Comparison of ENCODE assay signal across 8 cellular contexts in the genomic region with DNA sequence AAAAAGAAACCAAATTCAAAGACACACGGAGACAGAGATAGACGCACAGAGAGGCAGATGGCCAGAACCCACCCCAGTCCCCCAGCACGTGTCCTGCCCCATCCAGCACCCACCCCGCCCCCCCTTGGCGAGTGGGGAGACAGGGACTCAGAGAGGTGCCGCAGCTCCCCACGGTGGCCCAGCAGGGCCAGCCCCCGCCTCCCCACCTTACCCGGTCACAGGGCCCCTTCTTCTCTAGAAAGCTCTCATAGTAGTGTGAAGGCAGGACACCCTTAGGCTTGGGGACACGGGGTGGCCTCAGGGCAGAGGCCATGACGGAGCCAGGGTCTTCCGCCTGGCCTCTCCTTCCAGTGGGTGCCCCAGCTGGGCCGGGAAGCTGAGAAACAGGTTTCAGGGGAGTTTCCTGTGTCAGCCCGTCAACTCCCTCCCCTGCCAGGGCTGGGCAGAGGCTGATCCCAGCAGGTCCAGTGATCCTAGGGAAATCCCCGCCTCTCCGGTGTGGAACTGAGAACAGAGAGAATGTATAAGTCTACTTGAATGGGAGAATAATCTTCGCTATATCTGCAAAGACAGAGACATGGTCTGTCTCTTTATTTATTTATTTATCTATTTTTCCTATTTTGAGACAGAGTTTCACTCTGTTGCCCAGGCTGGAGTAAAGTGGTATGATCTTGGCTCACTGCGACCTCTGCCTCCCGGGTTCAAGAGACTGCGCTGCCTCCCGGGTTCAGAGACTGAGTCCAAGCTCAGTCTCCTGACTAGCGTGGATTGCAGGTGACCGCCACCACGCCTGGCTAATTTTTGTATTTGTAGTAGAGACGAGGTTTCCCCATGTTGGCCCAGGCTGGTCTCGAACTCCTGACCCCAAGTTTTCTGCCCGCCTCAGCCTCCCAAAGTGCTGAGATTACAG. TPM values are rescaled to one million over a fixed set of nuclear protein-coding genes. Genes with fewer than 3 reads are reported as not detected.
DNase-seq lines count a peak whose midpoint lies in the region; ATAC-seq and TF ChIP-seq lines count a peak whose summit lies in the region.

A gene with protein sequence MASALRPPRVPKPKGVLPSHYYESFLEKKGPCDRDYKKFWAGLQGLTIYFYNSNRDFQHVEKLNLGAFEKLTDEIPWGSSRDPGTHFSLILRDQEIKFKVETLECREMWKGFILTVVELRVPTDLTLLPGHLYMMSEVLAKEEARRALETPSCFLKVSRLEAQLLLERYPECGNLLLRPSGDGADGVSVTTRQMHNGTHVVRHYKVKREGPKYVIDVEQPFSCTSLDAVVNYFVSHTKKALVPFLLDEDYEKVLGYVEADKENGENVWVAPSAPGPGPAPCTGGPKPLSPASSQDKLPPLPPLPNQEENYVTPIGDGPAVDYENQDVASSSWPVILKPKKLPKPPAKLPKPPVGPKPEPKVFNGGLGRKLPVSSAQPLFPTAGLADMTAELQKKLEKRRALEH (minus strand): TSS at position 387 of the 910 bp plus-strand sequence. CDS start 74 bp downstream, at position 313.

- no peak for TF ChIP-seq POLR2A in right lobe of liver (IDR thresholded peaks at IDR 0.05)

- H3K4me1 ChIP-seq in OCI-LY3 (ENCODE audit: low read length) = peaks cover 13% of the 10 kb centered on the region; the same call in 1 of the 2 replicates
- H3K4me1 ChIP-seq in right lobe of liver = peaks cover 0 to 45% (median 15%) of the 10 kb centered on the region in 4 donors
- peaks cover 0 to 3% of the 10 kb centered on the region in 2 donors for H3K4me1 ChIP-seq in thoracic aorta (ENCODE audit: control insufficient read depth in 1 of 2, low read depth in 2 of 2)

- H3K27ac ChIP-seq in OCI-LY3 (ENCODE audit: low read length) (peak within 1 kb of the TSS; percentile 50), right lobe of liver (peak within 1 kb of the TSS; percentile 76 to 94 (median 79)), thoracic aorta (no peak within 1 kb of the TSS)

- H3K9me3 ChIP-seq in OCI-LY3 (ENCODE audit: insufficient read depth, low read length) (no peaks in the 10 kb centered on the region), right lobe of liver (no peaks in the 10 kb centered on the region), thoracic aorta (no peaks in the 10 kb centered on the region)

- TF ChIP-seq CTCF in OCI-LY3 (IDR thresholded peaks at IDR 0.05; ENCODE audit: low read depth, low read length) (no peak), cardiac fibroblast (IDR thresholded peaks at IDR 0.05; ENCODE audit: low read depth, low read length) (no peak), right lobe of liver (IDR thresholded peaks at IDR 0.05) (no peak), thoracic aorta (IDR thresholded peaks at IDR 0.05) (no peak)

- ATAC-seq in right lobe of liver (peak; percentile 26 to 46 (median 31)), thoracic aorta (ENCODE audit: insufficient number of reproducible peaks, low FRiP score, low read depth) (no peak), GM19452 (IDR thresholded peaks at IDR 0.05; ENCODE audit: unreplicated experiment) (no peak), GM19463 (IDR thresholded peaks at IDR 0.05; ENCODE audit: unreplicated experiment) (no peak)

- no peaks in the 10 kb centered on the region for H3K79me2 ChIP-seq in OCI-LY3 (ENCODE audit: low read length)

- DNase-seq in Daoy (ENCODE audit: low read depth) (peak; percentile 68), cardiac fibroblast (ENCODE audit: low read depth in 2 of 2) (no peak), right lobe of liver (peak; percentile 77 to 84 (median 78)), thoracic aorta (ENCODE audit: low spot score) (no peak), CD1c-positive myeloid dendritic cell (ENCODE audit: extremely low spot score) (no peak)

- H3K9ac ChIP-seq in OCI-LY3 (ENCODE audit: low read length) = peak within 1 kb of the TSS; percentile 87

- no peaks in the 10 kb centered on the region for H4K20me1 ChIP-seq in OCI-LY3 (ENCODE audit: insufficient read depth, low read length)

- H3K4me2 ChIP-seq in OCI-LY3 (ENCODE audit: low read length) = peak within 1 kb of the TSS; percentile 99

- H3K36me3 ChIP-seq in OCI-LY3 (replicated peaks; ENCODE audit: low read depth, low read length) (no peaks in the 10 kb centered on the region), right lobe of liver (no peaks in the 10 kb centered on the region), thoracic aorta (no peaks in the 10 kb centered on the region)

- H3K27me3 ChIP-seq in OCI-LY3 (ENCODE audit: low read depth, low read length) = no peaks in the 10 kb centered on the region
- H3K27me3 ChIP-seq in right lobe of liver = no peaks in the 10 kb centered on the region
- H3K27me3 ChIP-seq in thoracic aorta (replicated peaks; ENCODE audit: insufficient read depth) = no peaks in the 10 kb centered on the region

- peak within 1 kb of the TSS; percentile 87 for H3K4me3 ChIP-seq in OCI-LY3 (ENCODE audit: low read length)
- peak within 1 kb of the TSS; percentile 38 to 51 for H3K4me3 ChIP-seq in cardiac fibroblast (replicated peaks in 1 of 2; ENCODE audit: low read depth in 2 of 2, low read length in 2 of 2)
- peak within 1 kb of the TSS; percentile 51 to 67 (median 65) for H3K4me3 ChIP-seq in right lobe of liver
- peak within 1 kb of the TSS; percentile 62 for H3K4me3 ChIP-seq in thoracic aorta

- peak within 1 kb of the TSS; percentile 100 for H2AFZ ChIP-seq in OCI-LY3 (ENCODE audit: low read depth, low read length)

- 32% methylated on average over 16 of the region's 27 CpGs for WGBS in right lobe of liver (ENCODE audit: insufficient coverage, low coverage, low lambda C conversion rate, missing lambda C conversion rate)

- intact Hi-C loops in right lobe of liver (cut with DNase I) = loop anchor here in 1 of 2 donors (10.0 kb wide), 1 partner anchor 56 kb away; no protein-coding TSS in a partner anchor

RNA-seq across cellular contexts. Expression of the gene that starts here (rescaled TPM):
- 28.9 and 35.7 TPM in 2 replicates for total RNA-seq in Daoy (2014; rRNA removed; shearing (Covaris generic))
- total RNA-seq in right lobe of liver (10 to 100 TPM; 21.4 to 51.5 (median 43.0) TPM), thoracic aorta (not detected)

Comparison
In these comparisons a context has a peak if more than half of its experiments do, and no peak if none do; other contexts are left out.
1. RNA of the gene that starts here (total RNA-seq): 21.4 to 51.5 TPM in right lobe of liver and 28.9 to 35.7 TPM in Daoy; not detected in thoracic aorta; every median in the first group is over 10 times any median in the second.
2. DNase-seq: peak in Daoy (single experiment) and right lobe of liver (3 of 3); none in cardiac fibroblast (0 of 2), thoracic aorta (single experiment) and CD1c-positive myeloid dendritic cell (single experiment).
3. H3K27ac ChIP-seq: peak in OCI-LY3 (single experiment) and right lobe of liver (3 of 3); none in thoracic aorta (0 of 2).
4. ATAC-seq: peak in right lobe of liver (4 of 4); none in thoracic aorta (single experiment), GM19452 (single experiment) and GM19463 (single experiment).
5. Peak in every context shown above with its lines, with median percentiles within 50 percentile points of each other: H3K4me3 ChIP-seq.